Comparison of ENCODE assay signal across 14 cellular contexts in the genomic region with DNA sequence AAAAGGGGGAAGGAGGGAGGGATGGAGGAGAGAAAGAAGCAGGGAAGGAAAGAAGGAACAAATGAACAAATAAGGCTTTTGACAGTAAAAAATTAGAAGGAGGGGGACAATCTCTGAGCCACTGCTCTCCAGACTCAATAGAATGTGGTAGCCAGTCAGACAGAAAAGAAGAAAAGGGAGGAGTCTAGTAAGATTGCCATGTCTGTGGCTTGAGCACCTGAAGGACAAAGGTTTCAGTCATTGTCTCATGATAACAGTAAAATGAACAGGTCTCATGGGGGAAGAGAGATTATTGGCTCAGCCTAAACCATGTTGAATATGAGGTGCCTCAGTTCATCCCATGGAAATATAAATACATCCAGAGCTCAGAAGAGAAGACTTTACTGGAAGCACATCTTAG. TPM values are rescaled to one million over a fixed set of nuclear protein-coding genes. Genes with fewer than 3 reads are reported as not detected.
DNase-seq lines count a peak whose midpoint lies in the region; ATAC-seq and TF ChIP-seq lines count a peak whose summit lies in the region.
"Had no signal": no experiment of that assay in that cellular context is flagged by ENCODE, and none has a peak within 500 bp of the region (broad histone marks: within the 10 kb centered on the region; RNA-seq: fewer than 3 reads in every experiment).

No MANE protein-coding gene starts in this region.

- H3K79me2 ChIP-seq in hepatocyte: no peaks in the 10 kb centered on the region

- TF ChIP-seq POLR2A in GM18505 (IDR thresholded peaks at IDR 0.05; ENCODE audit: borderline replicate concordance, extremely low read depth, insufficient read depth, insufficient read length): no peak

- DNase-seq in GM19240 (ENCODE audit: insufficient read length, low spot score) (no peak), hepatocyte (ENCODE audit: low spot score) (no peak)
- DNase-seq: activated CD4-positive, alpha-beta T cell treated with anti-CD3 and anti-CD28 coated beads, Interleukin-2, amount 10 ng/mL, durations not matched to agents 7 days and 5 days; Calu3; GF-D8; naive thymus-derived CD8-positive, alpha-beta T cell had no signal

- no peaks in the 10 kb centered on the region for H3K27me3 ChIP-seq in hepatocyte
- H3K27me3 ChIP-seq: SJSA1 had no signal

- no peak overlapping the region for H3K27ac ChIP-seq in hepatocyte
- H3K27ac ChIP-seq: SJSA1 had no signal

- ATAC-seq in GM18511 (IDR thresholded peaks at IDR 0.05; ENCODE audit: unreplicated experiment) (peak; percentile 69), GM19463 (IDR thresholded peaks at IDR 0.05; ENCODE audit: unreplicated experiment) (peak; percentile 56), HG02798 (IDR thresholded peaks at IDR 0.05; ENCODE audit: poor library complexity, unreplicated experiment) (peak; percentile 71), HG03432 (IDR thresholded peaks at IDR 0.05; ENCODE audit: unreplicated experiment) (peak; percentile 62), GM21737 (IDR thresholded peaks at IDR 0.05; ENCODE audit: unreplicated experiment) (no peak), GM18505 (IDR thresholded peaks at IDR 0.05; ENCODE audit: unreplicated experiment) (no peak)
- ATAC-seq: naive thymus-derived CD8-positive, alpha-beta T cell had no signal

- H3K9me3 ChIP-seq in hepatocyte (ENCODE audit: low read depth): no peaks in the 10 kb centered on the region
- H3K9me3 ChIP-seq: SJSA1 had no signal

- TF ChIP-seq CTCF in hepatocyte (IDR thresholded peaks at IDR 0.05; ENCODE audit: poor library complexity): no peak

- H2AFZ ChIP-seq in hepatocyte: no peak overlapping the region

- no peaks in the 10 kb centered on the region for H4K20me1 ChIP-seq in hepatocyte (ENCODE audit: insufficient read depth, poor library complexity, severe bottlenecking)

- H3K36me3 ChIP-seq in hepatocyte (replicated peaks; ENCODE audit: insufficient read depth, low read depth): no peaks in the 10 kb centered on the region
- H3K36me3 ChIP-seq: SJSA1 had no signal

- no peak overlapping the region for H3K4me3 ChIP-seq in hepatocyte
- H3K4me3 ChIP-seq: lung, SJSA1 had no signal

- H3K4me1 ChIP-seq in hepatocyte (ENCODE audit: insufficient read depth): peaks cover 9% of the 10 kb centered on the region
- H3K4me1 ChIP-seq: SJSA1 had no signal

- no peak overlapping the region for H3K4me2 ChIP-seq in hepatocyte

- no peaks in the 10 kb centered on the region for H3K9me2 ChIP-seq in hepatocyte (replicated peaks; ENCODE audit: insufficient read depth)

RNA-seq across cellular contexts. Expression of a gene that starts 14.0 kb away (rescaled TPM):
- 127 and 213 TPM in 2 replicates for total RNA-seq in hepatocyte
- 200 and 264 TPM in 2 replicates for polyA plus RNA-seq in hepatocyte

Comparison
In these comparisons a context has a peak if more than half of its experiments do, and no peak if none do; other contexts are left out.
1. ATAC-seq: peak in GM18511 (single experiment), GM19463 (single experiment), HG02798 (single experiment) and HG03432 (single experiment); none in GM21737 (single experiment) and GM18505 (single experiment).